1 cellular context compared by ENCODE assay signal in genomic region chr1:930633-931138, GRCh38.
TF ChIP-seq lines count a peak whose summit lies in the region.

No MANE protein-coding gene starts in this region.

TF ChIP-seq in HepG2, 621 proteins besides CTCF, POLR2A, EP300 and RAD21:
- peak; percentile 58; the same call in 1 of the 2 replicates for TF ChIP-seq MTF2 (CRISPR knock-in tag; IDR thresholded peaks at IDR 0.05; ENCODE audit: borderline replicate concordance)
- no peak for TF ChIP-seq ISL2 (CRISPR knock-in tag; IDR thresholded peaks at IDR 0.05)
- no peak for TF ChIP-seq RBAK (CRISPR knock-in tag; IDR thresholded peaks at IDR 0.05)
- no peak for TF ChIP-seq RARA (CRISPR knock-in tag; IDR thresholded peaks at IDR 0.05)
- TF ChIP-seq NR2F2 (IDR thresholded peaks at IDR 0.05; ENCODE audit: borderline replicate concordance, low read depth), result no peak
- TF ChIP-seq SP2 (CRISPR knock-in tag; IDR thresholded peaks at IDR 0.05), result no peak
- no peak for TF ChIP-seq HNRNPK (IDR thresholded peaks at IDR 0.05; ENCODE audit: low read depth, low read length, poor library complexity, severe bottlenecking)
- TF ChIP-seq SNAI1 (CRISPR knock-in tag; IDR thresholded peaks at IDR 0.05; ENCODE audit: borderline replicate concordance), result no peak
- 0 out of 2 replicates have a peak, but pooled peaks have one; percentile 45 for TF ChIP-seq EZH2 (conservative IDR thresholded peaks at IDR 0.05; ENCODE audit: low read depth, low read length)
- no peak for TF ChIP-seq SIN3A (IDR thresholded peaks at IDR 0.05; ENCODE audit: borderline replicate concordance, low read depth, low read length)
- no peak for TF ChIP-seq TAF1 (CRISPR knock-in tag; IDR thresholded peaks at IDR 0.05)
- TF ChIP-seq ZNF746 (CRISPR knock-in tag; IDR thresholded peaks at IDR 0.05), result no peak
- no peak for TF ChIP-seq KDM4B (CRISPR knock-in tag; IDR thresholded peaks at IDR 0.05)
- TF ChIP-seq KLF6 (CRISPR knock-in tag; IDR thresholded peaks at IDR 0.05), result no peak
- no peak for TF ChIP-seq ZUFSP (CRISPR knock-in tag; IDR thresholded peaks at IDR 0.05; ENCODE audit: borderline replicate concordance)
TF ChIP-seq in HepG2: peak in this region for 2.
